Comparison of ENCODE assay signal across 24 cellular contexts in genomic region chr3:131194816-131195215, GRCh38.
"Had no signal": no experiment of that assay in that cellular context is flagged by ENCODE, and none has a peak within 500 bp of the region (broad histone marks: within the 10 kb centered on the region; RNA-seq: fewer than 3 reads in every experiment).

No MANE protein-coding gene starts in this region.

- H3K4me1 Mint-ChIP-seq: endodermal cell had no signal

- DNase-seq: colonic mucosa; cortex of kidney; dermis blood vessel endothelial cell; dorsolateral prefrontal cortex; effector CD4-positive, alpha-beta T cell; effector CD8-positive, alpha-beta T cell; effector memory CD4-positive, alpha-beta T cell; effector memory CD8-positive, alpha-beta T cell; endodermal cell; erythroblast; esophagus squamous epithelium; foreskin fibroblast; foreskin keratinocyte; foreskin melanocyte; gastrocnemius medialis; glutamatergic neuron; head of caudate nucleus; heart left ventricle; heart right ventricle had no signal

- H3K4me1 ChIP-seq: colonic mucosa, esophagus muscularis mucosa, esophagus squamous epithelium, foreskin keratinocyte, gastrocnemius medialis, gastroesophageal sphincter, heart left ventricle, heart right ventricle had no signal

- H3K27me3 ChIP-seq: colonic mucosa, dorsolateral prefrontal cortex, esophagus muscularis mucosa, esophagus squamous epithelium, foreskin keratinocyte, gastrocnemius medialis, gastroesophageal sphincter, heart left ventricle, heart right ventricle had no signal

- H3K27me3 Mint-ChIP-seq: dendritic cell treated with granulocyte-macrophage colony-stimulating factor and Interleukin-4, amounts not matched to agents 40 ng/mL and 50 ng/mL, for 4 days had no signal

- H3K9me3 ChIP-seq: colonic mucosa, esophagus muscularis mucosa, esophagus squamous epithelium, gastrocnemius medialis, gastroesophageal sphincter had no signal

- H3K27ac Mint-ChIP-seq: dendritic cell treated with granulocyte-macrophage colony-stimulating factor and Interleukin-4, amounts not matched to agents 40 ng/mL and 50 ng/mL, for 4 days; effector memory CD8-positive, alpha-beta T cell; endodermal cell had no signal

- H3K4me3 Mint-ChIP-seq: dendritic cell treated with granulocyte-macrophage colony-stimulating factor and Interleukin-4, amounts not matched to agents 40 ng/mL and 50 ng/mL, for 4 days; effector memory CD8-positive, alpha-beta T cell; endodermal cell had no signal

- H3K4me3 ChIP-seq: colonic mucosa, coronary artery, dorsolateral prefrontal cortex, esophagus muscularis mucosa, esophagus squamous epithelium, gastrocnemius medialis, gastroesophageal sphincter, heart left ventricle, heart right ventricle had no signal

- H3K27ac ChIP-seq: colonic mucosa, coronary artery, dorsolateral prefrontal cortex, epithelial cell of prostate, esophagus muscularis mucosa, esophagus squamous epithelium, foreskin keratinocyte, gastrocnemius medialis, gastroesophageal sphincter, heart left ventricle, heart right ventricle had no signal

- H3K36me3 ChIP-seq: colonic mucosa, esophagus squamous epithelium, gastrocnemius medialis, heart left ventricle, heart right ventricle had no signal
